In the genomic region with DNA sequence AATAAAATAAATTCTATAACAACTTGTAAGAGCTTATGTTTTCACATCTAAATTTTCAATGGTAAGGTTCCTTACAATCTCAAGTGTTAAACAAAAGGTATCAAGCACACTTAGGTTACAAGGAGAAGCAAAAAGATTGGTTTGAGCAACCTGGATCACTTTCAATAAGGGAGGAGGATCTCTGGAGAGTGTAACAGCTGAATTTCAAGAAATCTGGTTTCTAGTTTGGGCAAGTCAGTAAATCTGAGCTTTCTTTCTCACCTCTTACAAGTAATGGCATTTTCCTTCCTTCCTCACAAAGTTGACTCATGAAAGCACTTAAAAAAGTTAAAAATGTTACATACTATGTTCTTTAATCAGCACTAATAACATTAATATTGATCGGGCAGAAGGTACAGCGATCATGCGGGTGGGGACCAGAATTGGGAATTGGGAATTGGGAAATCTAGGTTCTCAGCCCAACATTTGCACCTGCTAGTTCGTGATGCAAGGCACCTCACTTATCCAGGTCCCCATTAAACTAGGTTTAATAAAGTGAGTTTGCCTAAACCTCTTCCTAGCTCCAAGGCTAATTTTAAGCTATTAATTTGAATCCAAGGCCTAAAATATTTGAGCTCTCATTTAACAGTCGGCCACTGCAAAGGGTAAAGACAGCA, we compare ENCODE assay signal across 8 cellular contexts. TPM values are rescaled to one million over a fixed set of nuclear protein-coding genes. Genes with fewer than 3 reads are reported as not detected.
DNase-seq lines count a peak whose midpoint lies in the region; ATAC-seq and TF ChIP-seq lines count a peak whose summit lies in the region.

No MANE protein-coding gene starts in this region.

- peaks cover 63% of the 10 kb centered on the region for H3K4me1 Mint-ChIP-seq in activated naive CD8-positive, alpha-beta T cell treated with anti-CD3 and anti-CD28 coated beads, Interleukin-2, amount 50 U/mL, for 24 hours

- peak overlapping the region; percentile 82 for H3K4me3 ChIP-seq in left ventricle myocardium inferior
- no peak overlapping the region for H3K4me3 ChIP-seq in right cardiac atrium (ENCODE audit: low read length)
- H3K4me3 ChIP-seq in liver (ENCODE audit: low read depth in 1 of 3, low read length in 3 of 3), result peak overlapping the region in 1 of 3 donors; percentile 21
- peak overlapping the region; percentile 11 for H3K4me3 ChIP-seq in upper lobe of right lung

- ATAC-seq in right cardiac atrium (no peak), upper lobe of right lung (no peak), HG03159 (IDR thresholded peaks at IDR 0.05; ENCODE audit: unreplicated experiment) (no peak)
- ATAC-seq in activated naive CD8-positive, alpha-beta T cell treated with anti-CD3 and anti-CD28 coated beads, Interleukin-2, amount 50 U/mL, for 24 hours, result no peak

- H3K9me3 Mint-ChIP-seq in activated naive CD8-positive, alpha-beta T cell treated with anti-CD3 and anti-CD28 coated beads, Interleukin-2, amount 50 U/mL, for 24 hours, result no peaks in the 10 kb centered on the region

- no peaks in the 10 kb centered on the region for H3K27me3 ChIP-seq in left ventricle myocardium inferior (ENCODE audit: low read depth)
- no peaks in the 10 kb centered on the region for H3K27me3 ChIP-seq in right cardiac atrium (ENCODE audit: control insufficient read depth, insufficient read depth)
- no peaks in the 10 kb centered on the region for H3K27me3 ChIP-seq in liver (ENCODE audit: control insufficient read depth in 4 of 4, insufficient read depth in 4 of 4, low read length in 3 of 4)
- H3K27me3 ChIP-seq in upper lobe of right lung, result no peaks in the 10 kb centered on the region

- no peaks in the 10 kb centered on the region for H3K36me3 ChIP-seq in left ventricle myocardium inferior
- H3K36me3 ChIP-seq in liver (ENCODE audit: control insufficient read depth in 4 of 4, insufficient read depth in 3 of 4, low read depth in 1 of 4, low read length in 3 of 4), result no peaks in the 10 kb centered on the region
- no peaks in the 10 kb centered on the region for H3K36me3 ChIP-seq in upper lobe of right lung

- H3K27ac ChIP-seq in left ventricle myocardium inferior (replicated peaks) (peak overlapping the region; percentile 7), right cardiac atrium (ENCODE audit: low read length) (no peak overlapping the region), liver (ENCODE audit: low read depth in 1 of 2, low read length in 2 of 2) (peak overlapping the region; percentile 1 to 32), upper lobe of right lung (no peak overlapping the region)

- H3K27ac Mint-ChIP-seq in activated naive CD8-positive, alpha-beta T cell treated with anti-CD3 and anti-CD28 coated beads, Interleukin-2, amount 50 U/mL, for 24 hours, result peak overlapping the region; percentile 75

- no peak for TF ChIP-seq CTCF in left ventricle myocardium inferior (IDR thresholded peaks at IDR 0.05; ENCODE audit: borderline replicate concordance)
- no peak for TF ChIP-seq CTCF in liver (IDR thresholded peaks at IDR 0.05; ENCODE audit: low read depth, low read length, missing input control)
- no peak for TF ChIP-seq CTCF in upper lobe of right lung (IDR thresholded peaks at IDR 0.05)

- WGBS in right cardiac atrium, result 59% methylated on average over 5 of the region's 5 CpGs
- 31% methylated on average over 5 of the region's 5 CpGs for WGBS in liver

- peak in 1 of 2 donors; percentile 3 for TF ChIP-seq RAD21 in liver (IDR thresholded peaks at IDR 0.05)

- H3K9ac ChIP-seq in liver (ENCODE audit: low read depth in 1 of 2, low read length in 2 of 2), result peak overlapping the region in 1 of 2 donors; percentile 21

- H3K9me3 ChIP-seq in left ventricle myocardium inferior (replicated peaks) (no peaks in the 10 kb centered on the region), right cardiac atrium (ENCODE audit: control insufficient read depth, low read length) (no peaks in the 10 kb centered on the region), liver (ENCODE audit: control insufficient read depth in 4 of 4, low read length in 3 of 4) (no peaks in the 10 kb centered on the region), upper lobe of right lung (no peaks in the 10 kb centered on the region)

- H3K4me3 Mint-ChIP-seq in activated naive CD8-positive, alpha-beta T cell treated with anti-CD3 and anti-CD28 coated beads, Interleukin-2, amount 50 U/mL, for 24 hours, result peak overlapping the region; percentile 99

- intact Hi-C loops in left ventricle myocardium inferior (cut with micrococcal nuclease), result no loop called here
- intact Hi-C loops in right cardiac atrium (cut with DNase I), result no loop called here
- intact Hi-C loops in upper lobe of right lung (cut with DNase I), result no loop called here

- peaks cover 3% of the 10 kb centered on the region for H3K27me3 Mint-ChIP-seq in activated naive CD8-positive, alpha-beta T cell treated with anti-CD3 and anti-CD28 coated beads, Interleukin-2, amount 50 U/mL, for 24 hours

- peaks cover 39% of the 10 kb centered on the region for H3K36me3 Mint-ChIP-seq in activated naive CD8-positive, alpha-beta T cell treated with anti-CD3 and anti-CD28 coated beads, Interleukin-2, amount 50 U/mL, for 24 hours (ENCODE audit: low read depth)

- H3K4me1 ChIP-seq in left ventricle myocardium inferior (peaks cover 71% of the 10 kb centered on the region), right cardiac atrium (ENCODE audit: control insufficient read depth, insufficient read depth, low read length) (no peaks in the 10 kb centered on the region), liver (ENCODE audit: control insufficient read depth in 4 of 4, insufficient read depth in 4 of 4, low read length in 3 of 4) (peaks cover 16 to 35% (median 28%) of the 10 kb centered on the region in 4 donors), upper lobe of right lung (peaks cover 39% of the 10 kb centered on the region)

- DNase-seq in left ventricle myocardium inferior, result no peak
- no peak for DNase-seq in right cardiac atrium
- no peak for DNase-seq in activated naive CD8-positive, alpha-beta T cell treated with anti-CD3 and anti-CD28 coated beads, Interleukin-2, amount 50 U/mL, for 24 hours
- no peak for DNase-seq in upper lobe of right lung
- DNase-seq in HK-2 (ENCODE audit: unreplicated experiment), result no peak
- DNase-seq in SKM-1 treated with dmso at 0.1 percent for 144 hours (lab: John Stamatoyannopoulos, UW; ENCODE audit: unreplicated experiment), result no peak

TF ChIP-seq in liver, 16 proteins besides CTCF, POLR2A, EP300 and RAD21 (continues in another document):
- TF ChIP-seq HNF4G (IDR thresholded peaks at IDR 0.05) (no peak), SP1 (IDR thresholded peaks at IDR 0.05) (no peak), HNF4A (conservative IDR thresholded peaks at IDR 0.05) (no peak), GABPA (IDR thresholded peaks at IDR 0.05 in 1 of 2, conservative IDR thresholded peaks at IDR 0.05 in 1 of 2) (no peak), YY1 (IDR thresholded peaks at IDR 0.05) (no peak)
- TF ChIP-seq, protein P1, sequence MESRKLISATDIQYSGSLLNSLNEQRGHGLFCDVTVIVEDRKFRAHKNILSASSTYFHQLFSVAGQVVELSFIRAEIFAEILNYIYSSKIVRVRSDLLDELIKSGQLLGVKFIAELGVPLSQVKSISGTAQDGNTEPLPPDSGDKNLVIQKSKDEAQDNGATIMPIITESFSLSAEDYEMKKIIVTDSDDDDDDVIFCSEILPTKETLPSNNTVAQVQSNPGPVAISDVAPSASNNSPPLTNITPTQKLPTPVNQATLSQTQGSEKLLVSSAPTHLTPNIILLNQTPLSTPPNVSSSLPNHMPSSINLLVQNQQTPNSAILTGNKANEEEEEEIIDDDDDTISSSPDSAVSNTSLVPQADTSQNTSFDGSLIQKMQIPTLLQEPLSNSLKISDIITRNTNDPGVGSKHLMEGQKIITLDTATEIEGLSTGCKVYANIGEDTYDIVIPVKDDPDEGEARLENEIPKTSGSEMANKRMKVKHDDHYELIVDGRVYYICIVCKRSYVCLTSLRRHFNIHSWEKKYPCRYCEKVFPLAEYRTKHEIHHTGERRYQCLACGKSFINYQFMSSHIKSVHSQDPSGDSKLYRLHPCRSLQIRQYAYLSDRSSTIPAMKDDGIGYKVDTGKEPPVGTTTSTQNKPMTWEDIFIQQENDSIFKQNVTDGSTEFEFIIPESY (IDR thresholded peaks at IDR 0.05), result no peak
- TF ChIP-seq, protein P2, sequence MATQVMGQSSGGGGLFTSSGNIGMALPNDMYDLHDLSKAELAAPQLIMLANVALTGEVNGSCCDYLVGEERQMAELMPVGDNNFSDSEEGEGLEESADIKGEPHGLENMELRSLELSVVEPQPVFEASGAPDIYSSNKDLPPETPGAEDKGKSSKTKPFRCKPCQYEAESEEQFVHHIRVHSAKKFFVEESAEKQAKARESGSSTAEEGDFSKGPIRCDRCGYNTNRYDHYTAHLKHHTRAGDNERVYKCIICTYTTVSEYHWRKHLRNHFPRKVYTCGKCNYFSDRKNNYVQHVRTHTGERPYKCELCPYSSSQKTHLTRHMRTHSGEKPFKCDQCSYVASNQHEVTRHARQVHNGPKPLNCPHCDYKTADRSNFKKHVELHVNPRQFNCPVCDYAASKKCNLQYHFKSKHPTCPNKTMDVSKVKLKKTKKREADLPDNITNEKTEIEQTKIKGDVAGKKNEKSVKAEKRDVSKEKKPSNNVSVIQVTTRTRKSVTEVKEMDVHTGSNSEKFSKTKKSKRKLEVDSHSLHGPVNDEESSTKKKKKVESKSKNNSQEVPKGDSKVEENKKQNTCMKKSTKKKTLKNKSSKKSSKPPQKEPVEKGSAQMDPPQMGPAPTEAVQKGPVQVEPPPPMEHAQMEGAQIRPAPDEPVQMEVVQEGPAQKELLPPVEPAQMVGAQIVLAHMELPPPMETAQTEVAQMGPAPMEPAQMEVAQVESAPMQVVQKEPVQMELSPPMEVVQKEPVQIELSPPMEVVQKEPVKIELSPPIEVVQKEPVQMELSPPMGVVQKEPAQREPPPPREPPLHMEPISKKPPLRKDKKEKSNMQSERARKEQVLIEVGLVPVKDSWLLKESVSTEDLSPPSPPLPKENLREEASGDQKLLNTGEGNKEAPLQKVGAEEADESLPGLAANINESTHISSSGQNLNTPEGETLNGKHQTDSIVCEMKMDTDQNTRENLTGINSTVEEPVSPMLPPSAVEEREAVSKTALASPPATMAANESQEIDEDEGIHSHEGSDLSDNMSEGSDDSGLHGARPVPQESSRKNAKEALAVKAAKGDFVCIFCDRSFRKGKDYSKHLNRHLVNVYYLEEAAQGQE (IDR thresholded peaks at IDR 0.05), result no peak
- TF ChIP-seq, protein P3, sequence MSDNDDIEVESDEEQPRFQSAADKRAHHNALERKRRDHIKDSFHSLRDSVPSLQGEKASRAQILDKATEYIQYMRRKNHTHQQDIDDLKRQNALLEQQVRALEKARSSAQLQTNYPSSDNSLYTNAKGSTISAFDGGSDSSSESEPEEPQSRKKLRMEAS (IDR thresholded peaks at IDR 0.05), result no peak

RNA-seq across cellular contexts. Expression of a gene that starts 3.1 kb away (rescaled TPM):
- 217 TPM for total RNA-seq in left ventricle myocardium inferior
- 100 to 1,000 TPM; 224 to 277 (median 251) TPM for total RNA-seq in right cardiac atrium
- polyA plus RNA-seq in right cardiac atrium, result 89.9 TPM
- 10 to 100 TPM; 48.9 to 86.1 TPM for total RNA-seq in liver
- polyA plus RNA-seq in liver, result 10 to 100 TPM; 27.0 to 36.4 TPM
- 117 TPM for total RNA-seq in upper lobe of right lung

RNA-seq across cellular contexts. Expression of a gene that starts 28.4 kb away (rescaled TPM):
- total RNA-seq in left ventricle myocardium inferior (13.7 TPM), right cardiac atrium (10 to 100 TPM; 19.3 to 24.8 (median 21.4) TPM), liver (10 to 100 TPM; 11.0 to 25.0 TPM), upper lobe of right lung (24.7 TPM)
- polyA plus RNA-seq in right cardiac atrium (10.6 TPM), liver (10 to 100 TPM; 14.7 to 17.3 TPM)

Comparison
In these comparisons a context has a peak if more than half of its experiments do, and no peak if none do; other contexts are left out.
1. H3K27ac ChIP-seq: peak in left ventricle myocardium inferior (single experiment) and liver (2 of 2); none in right cardiac atrium (single experiment) and upper lobe of right lung (single experiment).